10 cellular contexts compared by ENCODE assay signal in the genomic region with DNA sequence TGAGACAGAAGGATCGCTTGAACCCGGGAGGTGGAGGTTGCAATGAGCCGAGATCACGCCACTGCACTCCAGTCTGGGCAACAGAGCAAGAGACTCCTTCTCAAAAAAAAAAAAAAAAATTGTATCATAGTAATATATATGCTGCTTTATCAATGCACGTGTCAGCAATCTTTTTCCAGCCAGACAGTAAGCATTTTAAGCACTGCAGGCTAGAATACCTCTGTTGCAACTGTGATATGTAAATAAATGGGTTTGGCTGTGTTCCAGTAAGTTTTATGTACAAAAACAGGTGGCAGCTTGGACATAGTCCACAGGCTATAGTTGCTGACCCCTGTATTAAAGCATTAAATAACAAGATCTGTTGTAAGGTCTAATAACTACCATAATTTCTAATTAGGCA.
DNase-seq lines count a peak whose midpoint lies in the region; ATAC-seq and TF ChIP-seq lines count a peak whose summit lies in the region.
"Had no signal": no experiment of that assay in that cellular context is flagged by ENCODE, and none has a peak within 500 bp of the region (broad histone marks: within the 10 kb centered on the region; RNA-seq: fewer than 3 reads in every experiment).

No MANE protein-coding gene starts in this region.

- H3K4me3 Mint-ChIP-seq in MCF 10A (ENCODE audit: unreplicated experiment) = no peak overlapping the region

- POLR2A ChIA-PET in MCF 10A (lab: Yijun Ruan, JAX) = no interaction called here

- TF ChIP-seq CTCF in MCF 10A (IDR thresholded peaks at IDR 0.05; ENCODE audit: unreplicated experiment) = no peak
- no peak for TF ChIP-seq CTCF in mammary epithelial cell (conservative IDR thresholded peaks at IDR 0.05 in 1 of 2, IDR thresholded peaks at IDR 0.05 in 1 of 2; ENCODE audit: extremely low read depth in 1 of 2, insufficient read depth in 1 of 2, low read depth in 1 of 2, low read length in 2 of 2)
- no peak for TF ChIP-seq CTCF in thyroid gland (IDR thresholded peaks at IDR 0.05)

- CTCF ChIA-PET in MCF 10A (lab: Yijun Ruan, JAX) (interaction anchor here (0.6 to 1.2 kb wide), 2 partner anchors 52 to 57 kb away, joined by 3 to 5 read pairs; no protein-coding TSS in a partner anchor), mammary epithelial cell (lab: Charles Lee; ENCODE audit: low non-redundant PET) (interaction anchor here (0.5 kb wide), 1 partner anchor 639 kb away, joined by 13 read pairs; no protein-coding TSS in a partner anchor)

- H3K36me3 Mint-ChIP-seq in MCF 10A (ENCODE audit: insufficient read depth, unreplicated experiment) = no peaks in the 10 kb centered on the region

- 70% methylated on average over 5 of the region's 5 CpGs for whole genome bisulfite sequencing in mammary epithelial cell (ENCODE audit: low coverage, missing lambda C conversion rate)
- 78 to 87% methylated on average over 5 of the region's 5 CpGs for WGBS in thyroid gland, 2 donors

- H3K4me1 Mint-ChIP-seq in MCF 10A (ENCODE audit: insufficient read depth, unreplicated experiment) = peaks cover 6% of the 10 kb centered on the region

- intact Hi-C loops in MCF 10A (cut with micrococcal nuclease) (no loop called here), mammary epithelial cell (cut with micrococcal nuclease) (loop anchor here (10.0 kb wide), 1 partner anchor 448 kb away; no protein-coding TSS in a partner anchor), thyroid gland (cut with DNase I) (no loop called here)

- H3K27me3 Mint-ChIP-seq in MCF 10A (ENCODE audit: insufficient read depth, unreplicated experiment) = no peaks in the 10 kb centered on the region

- H3K4me1 ChIP-seq in mammary epithelial cell (ENCODE audit: insufficient read depth, low read length) (no peaks in the 10 kb centered on the region), thyroid gland (peaks cover 42 to 48% of the 10 kb centered on the region in 2 donors), HAP-1 (no peaks in the 10 kb centered on the region)

- no peaks in the 10 kb centered on the region for H4K20me1 ChIP-seq in mammary epithelial cell (ENCODE audit: insufficient read depth, low read length)

- no peaks in the 10 kb centered on the region for H3K9me3 Mint-ChIP-seq in MCF 10A (ENCODE audit: unreplicated experiment)

- no peak overlapping the region for H3K27ac Mint-ChIP-seq in MCF 10A (ENCODE audit: low read depth, unreplicated experiment)

- no peaks in the 10 kb centered on the region for H3K79me2 ChIP-seq in mammary epithelial cell (ENCODE audit: insufficient read depth, low read length)

- no peak overlapping the region for H3K27ac ChIP-seq in mammary epithelial cell (ENCODE audit: insufficient read depth, low read depth, low read length)
- peak overlapping the region in 2 of 3 donors; percentile 32 to 57 for H3K27ac ChIP-seq in thyroid gland
- H3K27ac ChIP-seq: tibial artery had no signal

- H3K9me3 ChIP-seq in mammary epithelial cell (replicated peaks; ENCODE audit: insufficient read depth, low read length) = no peaks in the 10 kb centered on the region
- H3K9me3 ChIP-seq in thyroid gland = no peaks in the 10 kb centered on the region
- H3K9me3 ChIP-seq in HAP-1 = no peaks in the 10 kb centered on the region
- H3K9me3 ChIP-seq: tibial artery had no signal

- TF ChIP-seq POLR2A in thyroid gland (IDR thresholded peaks at IDR 0.05) = no peak

- H3K4me2 ChIP-seq in mammary epithelial cell (ENCODE audit: insufficient read depth, low read depth, low read length) = no peak overlapping the region

- dilution Hi-C loops in mammary epithelial cell (cut with HindIII; ENCODE audit: low sequenced_read_pairs) = no loop called here

- H3K27me3 ChIP-seq in mammary epithelial cell (ENCODE audit: insufficient read depth, low read length) (no peaks in the 10 kb centered on the region), thyroid gland (no peaks in the 10 kb centered on the region), HAP-1 (ENCODE audit: low read depth) (no peaks in the 10 kb centered on the region)
- H3K27me3 ChIP-seq: tibial artery had no signal

- H2AFZ ChIP-seq in mammary epithelial cell (ENCODE audit: low read depth, low read length) = no peak overlapping the region

- in situ Hi-C loops in mammary epithelial cell (cut with MboI; ENCODE audit: low sequenced_read_pairs in 2 of 2) = loop anchor here in 1 of 2 donors (10.0 kb wide), 1 partner anchor 208 kb away; no protein-coding TSS in a partner anchor
- in situ Hi-C loops in HAP-1 (cut with MboI; ENCODE audit: low sequenced_read_pairs) = no loop called here

- H3K36me3 ChIP-seq in mammary epithelial cell (ENCODE audit: insufficient read depth, low read length) (no peaks in the 10 kb centered on the region), thyroid gland (no peaks in the 10 kb centered on the region), HAP-1 (replicated peaks) (no peaks in the 10 kb centered on the region)
- H3K36me3 ChIP-seq: tibial artery had no signal

- BruUV-seq in MCF 10A (replicated peaks; lab: Mats Ljungman, UMichigan) (no TSS peak), mammary epithelial cell (replicated peaks; lab: Mats Ljungman, UMichigan) (no TSS peak)

- DNase-seq in MCF 10A (ENCODE audit: unreplicated experiment) = peak; percentile 8
- no peak for DNase-seq in mammary epithelial cell
- DNase-seq in OCI-M1 (lab: John Stamatoyannopoulos, UW) = peak; percentile 37
- DNase-seq in thyroid gland = no peak
- no peak for DNase-seq in pons (ENCODE audit: low spot score)
- no peak for DNase-seq in A172 (ENCODE audit: low spot score)
- no peak for DNase-seq in HAP-1 (ENCODE audit: low spot score in 2 of 2)
- DNase-seq: AML-193, tibial artery had no signal

- ATAC-seq in HG03354 (IDR thresholded peaks at IDR 0.05; ENCODE audit: poor library complexity, severe bottlenecking, unreplicated experiment) = peak; percentile 66

- H3K4me3 ChIP-seq in mammary epithelial cell (replicated peaks in 1 of 3; ENCODE audit: insufficient read depth in 1 of 3, low read depth in 2 of 3, low read length in 3 of 3) (no peak overlapping the region), thyroid gland (replicated peaks in 1 of 3) (no peak overlapping the region), HAP-1 (no peak overlapping the region)
- H3K4me3 ChIP-seq: tibial artery had no signal

- no peak overlapping the region for H3K9ac ChIP-seq in mammary epithelial cell (ENCODE audit: insufficient read depth, low read length)

Comparison
In these comparisons a context has a peak if more than half of its experiments do, and no peak if none do; other contexts are left out.
1. DNase-seq: peak in MCF 10A (single experiment) and OCI-M1 (single experiment); none in mammary epithelial cell (single experiment), thyroid gland (0 of 2), pons (single experiment), A172 (single experiment) and HAP-1 (0 of 2).